11 cellular contexts compared by ENCODE assay signal in genomic region chr7:11212816-11213215, GRCh38.
A peak's percentile ranks its signal among the peaks of the same experiment; 100 is the strongest.
DNase-seq lines count a peak whose midpoint lies in the region; ATAC-seq and TF ChIP-seq lines count a peak whose summit lies in the region.
"Had no signal": no experiment of that assay in that cellular context is flagged by ENCODE, and none has a peak within 500 bp of the region (broad histone marks: within the 10 kb centered on the region; RNA-seq: fewer than 3 reads in every experiment).

No MANE protein-coding gene starts in this region.

- no peak overlapping the region for H3K4me3 Mint-ChIP-seq in activated naive CD8-positive, alpha-beta T cell treated with anti-CD3 and anti-CD28 coated beads, Interleukin-2, amount 50 U/mL, for 24 hours
- no peak overlapping the region for H3K4me3 Mint-ChIP-seq in T-helper 17 cell

- ATAC-seq in HG03520 (IDR thresholded peaks at IDR 0.05; ENCODE audit: unreplicated experiment) (no peak), T-helper 17 cell (no peak)
- ATAC-seq in activated naive CD8-positive, alpha-beta T cell treated with anti-CD3 and anti-CD28 coated beads, Interleukin-2, amount 50 U/mL, for 24 hours, result no peak

- H3K36me3 Mint-ChIP-seq in activated naive CD8-positive, alpha-beta T cell treated with anti-CD3 and anti-CD28 coated beads, Interleukin-2, amount 50 U/mL, for 24 hours (ENCODE audit: low read depth), result no peaks in the 10 kb centered on the region
- no peaks in the 10 kb centered on the region for H3K36me3 Mint-ChIP-seq in T-helper 17 cell (ENCODE audit: low read depth)
- H3K36me3 Mint-ChIP-seq: activated naive CD4-positive, alpha-beta T cell treated with anti-CD3 and anti-CD28 coated beads, Interleukin-2, amount 50 U/mL, for 72 hours had no signal

- H3K9me3 ChIP-seq in T-helper 17 cell (ENCODE audit: control insufficient read depth, low read length, poor library complexity, severe bottlenecking), result no peaks in the 10 kb centered on the region

- peaks cover 1% of the 10 kb centered on the region for H3K4me1 Mint-ChIP-seq in activated naive CD8-positive, alpha-beta T cell treated with anti-CD3 and anti-CD28 coated beads, Interleukin-2, amount 50 U/mL, for 24 hours
- H3K4me1 Mint-ChIP-seq in T-helper 17 cell, result peaks cover 2% of the 10 kb centered on the region

- DNase-seq in NCI-H345 (lab: John Stamatoyannopoulos, UW) (peak; percentile 4), NCI-H345 treated with DMSO at 0.1 percent for 48 hours (lab: John Stamatoyannopoulos, UW; ENCODE audit: unreplicated experiment) (no peak), NCI-H526 (lab: John Stamatoyannopoulos, UW) (peak; percentile 60 to 66), fibroblast of gingiva (ENCODE audit: low read depth) (peak; percentile 88), retinal pigment epithelial cell (ENCODE audit: low read depth) (peak; percentile 29), T-helper 17 cell (no peak)
- no peak for DNase-seq in activated naive CD8-positive, alpha-beta T cell treated with anti-CD3 and anti-CD28 coated beads, Interleukin-2, amount 50 U/mL, for 24 hours
- DNase-seq: activated CD8-positive, alpha-beta memory T cell treated with anti-CD3 and anti-CD28 coated beads, Interleukin-2, amount 50 U/mL, for 48 hours had no signal

- peaks cover 12% of the 10 kb centered on the region for H3K27me3 Mint-ChIP-seq in activated naive CD8-positive, alpha-beta T cell treated with anti-CD3 and anti-CD28 coated beads, Interleukin-2, amount 50 U/mL, for 24 hours
- H3K27me3 Mint-ChIP-seq in T-helper 17 cell, result peaks cover 37% of the 10 kb centered on the region

- H3K4me3 ChIP-seq in retinal pigment epithelial cell (ENCODE audit: low read length), result no peak overlapping the region
- H3K4me3 ChIP-seq: GM12878 had no signal

- no peaks in the 10 kb centered on the region for H3K9me3 Mint-ChIP-seq in activated naive CD8-positive, alpha-beta T cell treated with anti-CD3 and anti-CD28 coated beads, Interleukin-2, amount 50 U/mL, for 24 hours
- H3K9me3 Mint-ChIP-seq: activated naive CD4-positive, alpha-beta T cell treated with anti-CD3 and anti-CD28 coated beads, Interleukin-2, amount 50 U/mL, for 72 hours had no signal

- H3K27ac Mint-ChIP-seq in activated naive CD8-positive, alpha-beta T cell treated with anti-CD3 and anti-CD28 coated beads, Interleukin-2, amount 50 U/mL, for 24 hours, result no peak overlapping the region
- no peak overlapping the region for H3K27ac Mint-ChIP-seq in T-helper 17 cell
- H3K27ac Mint-ChIP-seq: activated naive CD4-positive, alpha-beta T cell treated with anti-CD3 and anti-CD28 coated beads, Interleukin-2, amount 50 U/mL, for 72 hours had no signal

- no peak for TF ChIP-seq CTCF in retinal pigment epithelial cell (conservative IDR thresholded peaks at IDR 0.05; ENCODE audit: low read depth, low read length)

Comparison
In these comparisons a context has a peak if more than half of its experiments do, and no peak if none do; other contexts are left out.
1. DNase-seq: peak in NCI-H345 (single experiment), NCI-H526 (2 of 2), fibroblast of gingiva (single experiment) and retinal pigment epithelial cell (single experiment); none in NCI-H345 treated with DMSO at 0.1 percent for 48 hours (single experiment), activated naive CD8-positive, alpha-beta T cell treated with anti-CD3 and anti-CD28 coated beads, Interleukin-2, amount 50 U/mL, for 24 hours (single experiment) and T-helper 17 cell (0 of 3).